13 cellular contexts compared by ENCODE assay signal in the genomic region with DNA sequence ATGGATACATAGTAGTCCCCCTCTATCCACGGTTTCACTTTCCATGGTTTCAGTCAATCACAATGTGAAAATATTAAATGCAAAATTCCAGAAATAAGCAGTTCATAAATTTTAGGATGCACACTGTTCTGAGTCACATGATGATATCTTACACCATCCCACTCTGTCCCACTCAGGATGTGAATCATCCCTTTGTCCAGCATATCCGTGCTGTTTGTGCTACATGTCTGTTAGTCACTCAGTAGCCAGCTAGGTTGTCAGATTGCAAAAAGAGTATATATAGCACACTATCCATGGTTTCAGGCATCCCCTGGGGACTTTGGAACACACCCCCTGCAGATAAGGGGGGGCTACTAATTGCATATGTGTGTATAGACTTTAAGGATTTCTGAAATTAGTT. TPM values are rescaled to one million over a fixed set of nuclear protein-coding genes. Genes with fewer than 3 reads are reported as not detected.
DNase-seq lines count a peak whose midpoint lies in the region; ATAC-seq and TF ChIP-seq lines count a peak whose summit lies in the region.
"Had no signal": no experiment of that assay in that cellular context is flagged by ENCODE, and none has a peak within 500 bp of the region (broad histone marks: within the 10 kb centered on the region; RNA-seq: fewer than 3 reads in every experiment).

No MANE protein-coding gene starts in this region.

- H3K27ac ChIP-seq in osteoblast (ENCODE audit: low read depth, low read length): peak overlapping the region; percentile 36
- H3K27ac ChIP-seq: spleen had no signal

- H3K4me3 ChIP-seq in epithelial cell of proximal tubule (ENCODE audit: low read depth, low read length) (no peak overlapping the region), osteoblast (ENCODE audit: insufficient read depth, low read length) (no peak overlapping the region)
- H3K4me3 ChIP-seq: spleen had no signal

- H3K27me3 ChIP-seq in osteoblast (ENCODE audit: insufficient read depth, low read length): no peaks in the 10 kb centered on the region
- H3K27me3 ChIP-seq: spleen had no signal

- H3K79me2 ChIP-seq in osteoblast (ENCODE audit: insufficient read depth, low read length): no peaks in the 10 kb centered on the region

- no peaks in the 10 kb centered on the region for H3K36me3 ChIP-seq in osteoblast (ENCODE audit: insufficient read depth, low read length)
- H3K36me3 ChIP-seq: spleen had no signal

- TF ChIP-seq CTCF in epithelial cell of proximal tubule (conservative IDR thresholded peaks at IDR 0.05; ENCODE audit: low read depth, low read length) (no peak), osteoblast (IDR thresholded peaks at IDR 0.05; ENCODE audit: extremely low read depth, low read depth, low read length) (no peak), GM20000 (IDR thresholded peaks at IDR 0.05; ENCODE audit: extremely low read depth, missing control alignments) (no peak)

- no peaks in the 10 kb centered on the region for H4K20me1 ChIP-seq in osteoblast (ENCODE audit: insufficient read depth, low read length)

- peaks cover 24% of the 10 kb centered on the region for H3K4me1 ChIP-seq in osteoblast (ENCODE audit: insufficient read depth, low read length)
- H3K4me1 ChIP-seq: spleen had no signal

- ATAC-seq in GM19324 (IDR thresholded peaks at IDR 0.05; ENCODE audit: low FRiP score, unreplicated experiment): no peak

- no peak overlapping the region for H2AFZ ChIP-seq in osteoblast (ENCODE audit: low read length)

- peak overlapping the region; percentile 3 for H3K4me2 ChIP-seq in osteoblast (ENCODE audit: insufficient read depth, low read length)

- DNase-seq in GM03348 (ENCODE audit: low spot score): peak; percentile 44
- DNase-seq in RKO (ENCODE audit: low spot score): peak; percentile 90
- DNase-seq in epithelial cell of proximal tubule (ENCODE audit: low read depth): peak; percentile 43
- peak; percentile 72 for DNase-seq in osteoblast (ENCODE audit: insufficient read length, low spot score, missing footprints)
- DNase-seq in activated T-cell treated with anti-CD3 and anti-CD28 coated beads, Interleukin-2, amount 50 U/mL, for 48 hours: no peak
- no peak for DNase-seq in GM20000 (ENCODE audit: low spot score)
- DNase-seq in stimulated activated CD4-positive, alpha-beta T cell treated with anti-CD3 and anti-CD28 coated beads, Interleukin-2, amount 100 ng/mL, for 48 hours: no peak
- DNase-seq: activated naive CD8-positive, alpha-beta T cell treated with anti-CD3 and anti-CD28 coated beads, Interleukin-2, amount 10 ng/mL, durations not matched to agents 7 days and 5 days; effector CD8-positive, alpha-beta T cell; naive B cell; NCI-H187; spleen had no signal

- H3K9me3 ChIP-seq in osteoblast (ENCODE audit: low read depth, low read length): no peaks in the 10 kb centered on the region
- H3K9me3 ChIP-seq: spleen had no signal

RNA-seq across cellular contexts. Expression of a gene that starts 8.1 kb away (rescaled TPM):
- total RNA-seq in epithelial cell of proximal tubule (14.9 and 18.2 TPM in 2 replicates), osteoblast (19.5 and 21.8 TPM in 2 replicates)

Comparison
In these comparisons a context has a peak if more than half of its experiments do, and no peak if none do; other contexts are left out.
1. DNase-seq: peak in GM03348 (single experiment), RKO (single experiment), epithelial cell of proximal tubule (single experiment) and osteoblast (single experiment); none in activated T-cell treated with anti-CD3 and anti-CD28 coated beads, Interleukin-2, amount 50 U/mL, for 48 hours (0 of 2), GM20000 (single experiment) and stimulated activated CD4-positive, alpha-beta T cell treated with anti-CD3 and anti-CD28 coated beads, Interleukin-2, amount 100 ng/mL, for 48 hours (0 of 2).